8 cellular contexts compared by ENCODE assay signal in the genomic region with DNA sequence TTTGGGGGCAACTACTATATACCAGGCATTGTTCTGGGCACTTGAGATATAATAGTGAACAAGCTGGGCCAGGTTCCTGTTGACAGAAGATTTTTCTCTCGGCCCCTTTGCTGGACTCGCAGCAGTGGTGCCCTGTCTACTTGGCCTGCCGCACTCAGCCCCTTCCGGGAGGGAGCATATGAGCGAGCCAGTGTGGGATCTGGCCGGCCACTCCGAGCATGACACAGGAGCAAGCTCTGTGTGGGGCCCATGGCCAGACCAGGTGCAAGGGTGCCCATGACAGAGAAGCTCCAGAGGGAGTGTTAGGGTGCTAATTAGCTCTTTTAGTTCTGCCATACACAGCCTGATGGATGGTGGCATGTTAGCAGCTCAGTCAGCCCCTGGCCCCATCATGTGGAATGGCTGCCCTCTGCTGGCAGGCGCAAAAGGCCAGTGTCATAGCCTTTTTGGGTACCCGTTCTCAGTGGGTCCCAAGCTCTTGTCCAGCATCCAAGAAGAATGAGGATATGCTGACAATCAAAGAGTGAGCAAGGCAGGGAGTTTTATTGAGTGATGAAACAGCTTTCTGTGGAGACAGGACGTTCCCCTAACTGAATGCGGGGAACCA. TPM values are rescaled to one million over a fixed set of nuclear protein-coding genes. Genes with fewer than 3 reads are reported as not detected.
DNase-seq lines count a peak whose midpoint lies in the region; ATAC-seq, FAIRE-seq and TF ChIP-seq lines count a peak whose summit lies in the region.

No MANE protein-coding gene starts in this region.

- H3K4me3 Mint-ChIP-seq in activated T-cell treated with anti-CD3 and anti-CD28 coated beads, Interleukin-2, amount 50 U/mL, for 72 hours: no peak overlapping the region
- no peak overlapping the region for H3K4me3 Mint-ChIP-seq in CD4-positive, alpha-beta T cell

- H3K27me3 Mint-ChIP-seq in activated T-cell treated with anti-CD3 and anti-CD28 coated beads, Interleukin-2, amount 50 U/mL, for 72 hours (ENCODE audit: low read depth): peaks cover 20% of the 10 kb centered on the region
- peaks cover 48% of the 10 kb centered on the region for H3K27me3 Mint-ChIP-seq in CD4-positive, alpha-beta T cell

- CTCF ChIA-PET in BJ (lab: Yijun Ruan, JAX): interaction anchor here (0.8 to 1.6 kb wide), 4 partner anchors 11 to 31 kb away, joined by 3 to 4 read pairs (median 3); no protein-coding TSS in a partner anchor
- CTCF ChIA-PET in CD4-positive, alpha-beta T cell (lab: Charles Lee): no interaction called here

- no peaks in the 10 kb centered on the region for H3K9me3 ChIP-seq in kidney (ENCODE audit: control insufficient read depth in 1 of 2, low read length in 2 of 2)
- H3K9me3 ChIP-seq in CD4-positive, alpha-beta T cell (ENCODE audit: control insufficient read depth, low read length): no peaks in the 10 kb centered on the region

- H3K9me3 Mint-ChIP-seq in activated T-cell treated with anti-CD3 and anti-CD28 coated beads, Interleukin-2, amount 50 U/mL, for 72 hours: no peaks in the 10 kb centered on the region
- no peaks in the 10 kb centered on the region for H3K9me3 Mint-ChIP-seq in CD4-positive, alpha-beta T cell

- intact Hi-C loops in kidney (cut with DNase I): no loop called here
- intact Hi-C loops in CD4-positive, alpha-beta T cell (cut with DNase I, micrococcal nuclease): loop anchor here in 1 of 2 experiments (5.0 kb wide), 1 partner anchor 357 kb away; no protein-coding TSS in a partner anchor

- no peaks in the 10 kb centered on the region for H3K4me1 ChIP-seq in kidney (ENCODE audit: control insufficient read depth in 1 of 2, insufficient read depth in 1 of 2, low read depth in 1 of 2, low read length in 2 of 2)

- H3K4me1 Mint-ChIP-seq in activated T-cell treated with anti-CD3 and anti-CD28 coated beads, Interleukin-2, amount 50 U/mL, for 72 hours (ENCODE audit: low read depth): no peaks in the 10 kb centered on the region
- no peaks in the 10 kb centered on the region for H3K4me1 Mint-ChIP-seq in CD4-positive, alpha-beta T cell (ENCODE audit: low read depth)

- no peak overlapping the region for H3K9ac ChIP-seq in kidney (ENCODE audit: low read length in 2 of 2)

- H3K27ac ChIP-seq in kidney (ENCODE audit: low read depth in 2 of 2, low read length in 2 of 2): no peak overlapping the region
- no peak overlapping the region for H3K27ac ChIP-seq in CD4-positive, alpha-beta T cell (ENCODE audit: low read depth, low read length)

- POLR2A ChIA-PET in BJ (lab: Charles Lee): no interaction called here
- POLR2A ChIA-PET in CD4-positive, alpha-beta T cell (lab: Charles Lee): no interaction called here

- TF ChIP-seq CTCF in BJ (IDR thresholded peaks at IDR 0.05; ENCODE audit: insufficient read depth, low read depth, low read length) (peak; percentile 52), HFF-Myc (IDR thresholded peaks at IDR 0.05; ENCODE audit: low read depth, low read length, missing control alignments) (peak; percentile 49), kidney epithelial cell (IDR thresholded peaks at IDR 0.05; ENCODE audit: insufficient read depth, low read length, poor library complexity, severe bottlenecking) (peak; percentile 4), kidney (IDR thresholded peaks at IDR 0.05; ENCODE audit: borderline replicate concordance, extremely low read depth, insufficient read depth) (no peak)
- no peak for TF ChIP-seq CTCF in CD4-positive, alpha-beta T cell (IDR thresholded peaks at IDR 0.05)

- no peak overlapping the region for H3K4me3 ChIP-seq in BJ (ENCODE audit: low read depth, low read length)
- H3K4me3 ChIP-seq in HFF-Myc (replicated peaks; ENCODE audit: low read depth, low read length): no peak overlapping the region
- no peak overlapping the region for H3K4me3 ChIP-seq in kidney epithelial cell (ENCODE audit: low read depth, low read length)
- no peak overlapping the region for H3K4me3 ChIP-seq in kidney (ENCODE audit: low read length in 2 of 2)

- no peak for FAIRE-seq in kidney (lab: Jason Lieb, UNC)

- H3K27me3 ChIP-seq in BJ (ENCODE audit: control insufficient read depth, insufficient read depth, low read length): no peaks in the 10 kb centered on the region
- no peaks in the 10 kb centered on the region for H3K27me3 ChIP-seq in kidney epithelial cell (ENCODE audit: control insufficient read depth, insufficient read depth, low read length)
- no peaks in the 10 kb centered on the region for H3K27me3 ChIP-seq in CD4-positive, alpha-beta T cell (ENCODE audit: control insufficient read depth, insufficient read depth, low read length)

- H3K36me3 ChIP-seq in BJ (ENCODE audit: control insufficient read depth, insufficient read depth, low read length) (no peaks in the 10 kb centered on the region), kidney epithelial cell (ENCODE audit: control insufficient read depth, insufficient read depth, low read length) (no peaks in the 10 kb centered on the region), kidney (ENCODE audit: control insufficient read depth in 1 of 2, insufficient read depth in 2 of 2, low read length in 2 of 2) (no peaks in the 10 kb centered on the region)

- no peak for DNase-seq in BJ (ENCODE audit: low read depth)
- DNase-seq in HFF-Myc (ENCODE audit: extremely low read depth, low read depth): no peak
- peak; percentile 29 to 36 for DNase-seq in activated T-cell treated with anti-CD3 and anti-CD28 coated beads, Interleukin-2, amount 50 U/mL, for 72 hours
- DNase-seq in kidney epithelial cell (ENCODE audit: low read depth): no peak
- DNase-seq in kidney: no peak
- no peak for DNase-seq in CD4-positive, alpha-beta T cell

- ATAC-seq in activated T-cell treated with anti-CD3 and anti-CD28 coated beads, Interleukin-2, amount 50 U/mL, for 72 hours (replicated peaks in 1 of 2): peak in 1 of 2 donors; percentile 60
- no peak for ATAC-seq in GM21367 (IDR thresholded peaks at IDR 0.05; ENCODE audit: unreplicated experiment)
- ATAC-seq in CD4-positive, alpha-beta T cell (ENCODE audit: poor library complexity): no peak
- no peak for ATAC-seq in HG02981 (IDR thresholded peaks at IDR 0.05; ENCODE audit: unreplicated experiment)

- H3K27ac Mint-ChIP-seq in activated T-cell treated with anti-CD3 and anti-CD28 coated beads, Interleukin-2, amount 50 U/mL, for 72 hours: no peak overlapping the region
- H3K27ac Mint-ChIP-seq in CD4-positive, alpha-beta T cell: no peak overlapping the region

- no peaks in the 10 kb centered on the region for H3K36me3 Mint-ChIP-seq in activated T-cell treated with anti-CD3 and anti-CD28 coated beads, Interleukin-2, amount 50 U/mL, for 72 hours (ENCODE audit: insufficient read depth in 2 of 2)
- no peaks in the 10 kb centered on the region for H3K36me3 Mint-ChIP-seq in CD4-positive, alpha-beta T cell (ENCODE audit: low read depth)

RNA-seq across cellular contexts. Expression of gene KIF4B, which starts 9.3 kb away (rescaled TPM):
- not detected in 2 replicates for polyA plus RNA-seq in BJ (2011; rRNA removed)
- 0.05 TPM in 1 of 2 replicates, not detected in the other for polyA minus RNA-seq in BJ (2011; rRNA and poly(A)+ RNA removed)
- total RNA-seq in activated T-cell treated with anti-CD3 and anti-CD28 coated beads, Interleukin-2, amount 50 U/mL, for 72 hours: under 1 TPM in 1 of 2 donors, not detected in 1; 0.30 TPM
- total RNA-seq in kidney epithelial cell: not detected in 2 replicates
- not detected for total RNA-seq in kidney
- not detected for polyA plus RNA-seq in kidney (ENCODE audit: insufficient read depth, low read depth, low replicate concordance)
- not detected for total RNA-seq in CD4-positive, alpha-beta T cell

Comparison
In these comparisons a context has a peak if more than half of its experiments do, and no peak if none do; other contexts are left out.
1. DNase-seq: peak in activated T-cell treated with anti-CD3 and anti-CD28 coated beads, Interleukin-2, amount 50 U/mL, for 72 hours (2 of 2); none in BJ (single experiment), HFF-Myc (single experiment), kidney epithelial cell (single experiment), kidney (single experiment) and CD4-positive, alpha-beta T cell (0 of 10).
2. CTCF ChIP-seq: peak in BJ (single experiment), HFF-Myc (single experiment) and kidney epithelial cell (single experiment); none in kidney (single experiment) and CD4-positive, alpha-beta T cell (single experiment).